Comparison of ENCODE assay signal across 8 cellular contexts in the genomic region with DNA sequence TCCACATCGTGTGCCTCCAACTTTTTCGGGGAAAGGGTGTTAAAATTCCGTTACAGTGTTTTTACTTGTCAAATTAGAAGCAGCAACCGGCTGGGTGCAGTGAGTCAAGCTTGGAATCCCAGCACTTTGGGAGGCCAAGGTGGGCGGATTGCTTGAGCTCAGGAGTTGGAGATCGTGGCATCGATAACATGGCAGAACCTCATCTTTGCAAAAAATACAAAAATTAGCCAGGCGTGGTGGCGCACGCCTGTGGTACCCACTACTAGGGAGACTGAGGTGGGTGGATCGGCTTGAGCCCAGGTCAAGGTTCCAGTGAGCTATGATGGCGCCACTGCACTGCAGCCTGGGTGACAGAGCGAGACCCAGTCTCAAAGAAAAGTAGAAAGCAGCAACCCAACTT. TPM values are rescaled to one million over a fixed set of nuclear protein-coding genes. Genes with fewer than 3 reads are reported as not detected.
A peak's percentile ranks its signal among the peaks of the same experiment; 100 is the strongest.
DNase-seq lines count a peak whose midpoint lies in the region; ATAC-seq and TF ChIP-seq lines count a peak whose summit lies in the region.

No MANE protein-coding gene starts in this region.

- H3K27ac Mint-ChIP-seq in naive thymus-derived CD8-positive, alpha-beta T cell = peak overlapping the region; percentile 97 to 99 (median 99)

- DNase-seq in AG10803 (ENCODE audit: low read depth) (no peak), dorsolateral prefrontal cortex (no peak), SW 1271 (lab: John Stamatoyannopoulos, UW) (no peak), NCI-H82 treated with DMSO at 0.1 percent for 48 hours (lab: John Stamatoyannopoulos, UW; ENCODE audit: unreplicated experiment) (no peak), NCI-H187 treated with DMSO at 0.1 percent for 48 hours (lab: John Stamatoyannopoulos, UW) (no peak)
- no peak for DNase-seq in naive thymus-derived CD8-positive, alpha-beta T cell

- peak overlapping the region; percentile 93 to 99 (median 98) for H3K4me3 Mint-ChIP-seq in naive thymus-derived CD8-positive, alpha-beta T cell

- intact Hi-C loops in dorsolateral prefrontal cortex (cut with DNase I) = loop anchor here in 1 of 2 donors (2.0 kb wide), 2 partner anchors 30 to 76 kb away; a partner anchor contains a TSS

- no peak overlapping the region for H2AFZ ChIP-seq in Loucy (ENCODE audit: low read length)

- no peaks in the 10 kb centered on the region for H3K27me3 Mint-ChIP-seq in naive thymus-derived CD8-positive, alpha-beta T cell

- ATAC-seq in naive thymus-derived CD8-positive, alpha-beta T cell = no peak
- ATAC-seq in GM21529 (IDR thresholded peaks at IDR 0.05; ENCODE audit: unreplicated experiment) = no peak

- H3K9ac ChIP-seq in Loucy (ENCODE audit: low read depth, low read length, poor library complexity, severe bottlenecking) = peak overlapping the region; percentile 89

- TF ChIP-seq CTCF in AG10803 (conservative IDR thresholded peaks at IDR 0.05; ENCODE audit: low read length) (no peak), Loucy (conservative IDR thresholded peaks at IDR 0.05; ENCODE audit: low read length) (no peak), dorsolateral prefrontal cortex (IDR thresholded peaks at IDR 0.05 in 54 of 56, conservative IDR thresholded peaks at IDR 0.05 in 2 of 56; ENCODE audit: low read depth in 1 of 56, partially characterized antibody in 56 of 56) (no peak)

- no peaks in the 10 kb centered on the region for H3K9me2 ChIP-seq in Loucy (replicated peaks; ENCODE audit: low read depth, low read length)

- H3K27ac ChIP-seq in dorsolateral prefrontal cortex = peak overlapping the region in 31 of 59 donors; percentile 7 to 92 (median 79)

- H3K79me2 ChIP-seq in Loucy (ENCODE audit: insufficient read depth, low read length) = peaks cover 94% of the 10 kb centered on the region

- H3K4me1 ChIP-seq in Loucy (ENCODE audit: insufficient read depth, low read length, poor library complexity, severe bottlenecking) = peaks cover 39% of the 10 kb centered on the region

- H3K36me3 Mint-ChIP-seq in naive thymus-derived CD8-positive, alpha-beta T cell = peaks cover 0 to 32% (median 0%) of the 10 kb centered on the region in 3 donors

- H3K4me1 Mint-ChIP-seq in naive thymus-derived CD8-positive, alpha-beta T cell = peaks cover 13 to 64% (median 51%) of the 10 kb centered on the region in 4 donors

- H3K27me3 ChIP-seq in Loucy (ENCODE audit: insufficient read depth, low read length, poor library complexity, severe bottlenecking) = no peaks in the 10 kb centered on the region
- H3K27me3 ChIP-seq in dorsolateral prefrontal cortex = no peaks in the 10 kb centered on the region

- H3F3A ChIP-seq in Loucy (ENCODE audit: low read depth) = no peaks in the 10 kb centered on the region

- H3K9me3 ChIP-seq in Loucy (ENCODE audit: insufficient read depth, low read depth, low read length) = no peaks in the 10 kb centered on the region

- H3K4me3 ChIP-seq in AG10803 (ENCODE audit: low read length) = peak overlapping the region; percentile 94
- peak overlapping the region; percentile 93 for H3K4me3 ChIP-seq in Loucy (ENCODE audit: low read length, poor library complexity, severe bottlenecking)
- H3K4me3 ChIP-seq in dorsolateral prefrontal cortex = peak overlapping the region; percentile 58 to 99 (median 90)

- peaks cover 35% of the 10 kb centered on the region for H4K20me1 ChIP-seq in Loucy (ENCODE audit: insufficient read depth, low read length, poor library complexity, severe bottlenecking)

- peak overlapping the region; percentile 97 for H3K4me2 ChIP-seq in Loucy (ENCODE audit: low read depth, low read length, poor library complexity, severe bottlenecking)

- POLR2A ChIA-PET in naive thymus-derived CD8-positive, alpha-beta T cell (lab: Charles Lee) = interaction anchor here (1.1 to 5.6 kb wide), 7 partner anchors 10 to 249 kb away, joined by 3 to 39 read pairs (median 11); a partner anchor contains a TSS

- H3K36me3 ChIP-seq in Loucy (ENCODE audit: insufficient read depth, low read length) = peaks cover 40% of the 10 kb centered on the region; the same call in 1 of the 2 replicates

- no peaks in the 10 kb centered on the region for H3K9me3 Mint-ChIP-seq in naive thymus-derived CD8-positive, alpha-beta T cell

RNA-seq across cellular contexts. Expression of a gene that starts 1.1 kb away (rescaled TPM):
- 10 to 100 TPM; 27.5 to 64.1 (median 42.2) TPM for total RNA-seq in dorsolateral prefrontal cortex
- 10 to 100 TPM; 31.5 to 34.2 TPM for total RNA-seq in naive thymus-derived CD8-positive, alpha-beta T cell
- polyA plus RNA-seq in naive thymus-derived CD8-positive, alpha-beta T cell = 10 to 100 TPM; 13.6 to 22.3 (median 16.1) TPM

RNA-seq across cellular contexts. Expression of a gene that starts 31.1 kb away (rescaled TPM):
- total RNA-seq in dorsolateral prefrontal cortex = 10 to 100 TPM; 35.1 to 67.0 (median 47.9) TPM
- total RNA-seq in naive thymus-derived CD8-positive, alpha-beta T cell = 10 to 100 TPM; 75.6 to 82.0 TPM
- polyA plus RNA-seq in naive thymus-derived CD8-positive, alpha-beta T cell = 10 to 100 TPM in 1 of 3 donors, 1 to 10 TPM in 2; 4.7 to 17.8 (median 8.6) TPM

RNA-seq across cellular contexts. Expression of a gene that starts 54.7 kb away (rescaled TPM):
- 10 to 100 TPM in 55 of 120 experiments, 1 to 10 TPM in 65; 5.4 to 17.4 (median 9.8) TPM for total RNA-seq in dorsolateral prefrontal cortex
- total RNA-seq in naive thymus-derived CD8-positive, alpha-beta T cell = 10 to 100 TPM; 16.5 to 18.5 TPM
- polyA plus RNA-seq in naive thymus-derived CD8-positive, alpha-beta T cell = 1 to 10 TPM; 2.7 to 3.9 (median 3.1) TPM
